3 cellular contexts compared by ENCODE assay signal in genomic region chr20:38864662-38865061, GRCh38.
TF ChIP-seq lines count a peak whose summit lies in the region.

No MANE protein-coding gene starts in this region.

TF ChIP-seq in SK-N-SH, 30 proteins besides CTCF, POLR2A, EP300 and RAD21:
- peak; percentile 42; the same call in 1 of the 2 replicates for TF ChIP-seq MXI1 (IDR thresholded peaks at IDR 0.05; ENCODE audit: low read depth, low read length)
- TF ChIP-seq, protein P1, sequence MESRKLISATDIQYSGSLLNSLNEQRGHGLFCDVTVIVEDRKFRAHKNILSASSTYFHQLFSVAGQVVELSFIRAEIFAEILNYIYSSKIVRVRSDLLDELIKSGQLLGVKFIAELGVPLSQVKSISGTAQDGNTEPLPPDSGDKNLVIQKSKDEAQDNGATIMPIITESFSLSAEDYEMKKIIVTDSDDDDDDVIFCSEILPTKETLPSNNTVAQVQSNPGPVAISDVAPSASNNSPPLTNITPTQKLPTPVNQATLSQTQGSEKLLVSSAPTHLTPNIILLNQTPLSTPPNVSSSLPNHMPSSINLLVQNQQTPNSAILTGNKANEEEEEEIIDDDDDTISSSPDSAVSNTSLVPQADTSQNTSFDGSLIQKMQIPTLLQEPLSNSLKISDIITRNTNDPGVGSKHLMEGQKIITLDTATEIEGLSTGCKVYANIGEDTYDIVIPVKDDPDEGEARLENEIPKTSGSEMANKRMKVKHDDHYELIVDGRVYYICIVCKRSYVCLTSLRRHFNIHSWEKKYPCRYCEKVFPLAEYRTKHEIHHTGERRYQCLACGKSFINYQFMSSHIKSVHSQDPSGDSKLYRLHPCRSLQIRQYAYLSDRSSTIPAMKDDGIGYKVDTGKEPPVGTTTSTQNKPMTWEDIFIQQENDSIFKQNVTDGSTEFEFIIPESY (IDR thresholded peaks at IDR 0.05; ENCODE audit: borderline replicate concordance, low read depth), result no peak
- peak; percentile 14 for TF ChIP-seq CHD2 (IDR thresholded peaks at IDR 0.05; ENCODE audit: low read length, partially characterized antibody)
- TF ChIP-seq RCOR1 (IDR thresholded peaks at IDR 0.05; ENCODE audit: low read length), result no peak; the same call in 1 of the 2 replicates

TF ChIP-seq in SK-N-SH treated with all-trans-retinoic acid at 6 μM for 48 hours, 23 proteins besides CTCF, POLR2A, EP300 and RAD21:
- TF ChIP-seq, protein P2, sequence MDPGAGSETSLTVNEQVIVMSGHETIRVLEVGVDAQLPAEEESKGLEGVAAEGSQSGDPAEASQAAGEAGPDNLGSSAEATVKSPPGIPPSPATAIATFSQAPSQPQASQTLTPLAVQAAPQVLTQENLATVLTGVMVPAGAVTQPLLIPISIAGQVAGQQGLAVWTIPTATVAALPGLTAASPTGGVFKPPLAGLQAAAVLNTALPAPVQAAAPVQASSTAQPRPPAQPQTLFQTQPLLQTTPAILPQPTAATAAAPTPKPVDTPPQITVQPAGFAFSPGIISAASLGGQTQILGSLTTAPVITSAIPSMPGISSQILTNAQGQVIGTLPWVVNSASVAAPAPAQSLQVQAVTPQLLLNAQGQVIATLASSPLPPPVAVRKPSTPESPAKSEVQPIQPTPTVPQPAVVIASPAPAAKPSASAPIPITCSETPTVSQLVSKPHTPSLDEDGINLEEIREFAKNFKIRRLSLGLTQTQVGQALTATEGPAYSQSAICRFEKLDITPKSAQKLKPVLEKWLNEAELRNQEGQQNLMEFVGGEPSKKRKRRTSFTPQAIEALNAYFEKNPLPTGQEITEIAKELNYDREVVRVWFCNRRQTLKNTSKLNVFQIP (CRISPR knock-in tag; IDR thresholded peaks at IDR 0.05; ENCODE audit: borderline replicate concordance, low read depth), result no peak
- no peak for TF ChIP-seq ZNF70 (CRISPR knock-in tag; IDR thresholded peaks at IDR 0.05)
- TF ChIP-seq, protein P3, sequence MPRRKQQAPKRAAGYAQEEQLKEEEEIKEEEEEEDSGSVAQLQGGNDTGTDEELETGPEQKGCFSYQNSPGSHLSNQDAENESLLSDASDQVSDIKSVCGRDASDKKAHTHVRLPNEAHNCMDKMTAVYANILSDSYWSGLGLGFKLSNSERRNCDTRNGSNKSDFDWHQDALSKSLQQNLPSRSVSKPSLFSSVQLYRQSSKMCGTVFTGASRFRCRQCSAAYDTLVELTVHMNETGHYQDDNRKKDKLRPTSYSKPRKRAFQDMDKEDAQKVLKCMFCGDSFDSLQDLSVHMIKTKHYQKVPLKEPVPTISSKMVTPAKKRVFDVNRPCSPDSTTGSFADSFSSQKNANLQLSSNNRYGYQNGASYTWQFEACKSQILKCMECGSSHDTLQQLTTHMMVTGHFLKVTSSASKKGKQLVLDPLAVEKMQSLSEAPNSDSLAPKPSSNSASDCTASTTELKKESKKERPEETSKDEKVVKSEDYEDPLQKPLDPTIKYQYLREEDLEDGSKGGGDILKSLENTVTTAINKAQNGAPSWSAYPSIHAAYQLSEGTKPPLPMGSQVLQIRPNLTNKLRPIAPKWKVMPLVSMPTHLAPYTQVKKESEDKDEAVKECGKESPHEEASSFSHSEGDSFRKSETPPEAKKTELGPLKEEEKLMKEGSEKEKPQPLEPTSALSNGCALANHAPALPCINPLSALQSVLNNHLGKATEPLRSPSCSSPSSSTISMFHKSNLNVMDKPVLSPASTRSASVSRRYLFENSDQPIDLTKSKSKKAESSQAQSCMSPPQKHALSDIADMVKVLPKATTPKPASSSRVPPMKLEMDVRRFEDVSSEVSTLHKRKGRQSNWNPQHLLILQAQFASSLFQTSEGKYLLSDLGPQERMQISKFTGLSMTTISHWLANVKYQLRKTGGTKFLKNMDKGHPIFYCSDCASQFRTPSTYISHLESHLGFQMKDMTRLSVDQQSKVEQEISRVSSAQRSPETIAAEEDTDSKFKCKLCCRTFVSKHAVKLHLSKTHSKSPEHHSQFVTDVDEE (CRISPR knock-in tag; IDR thresholded peaks at IDR 0.05), result no peak
- TF ChIP-seq ZFP3 (CRISPR knock-in tag; IDR thresholded peaks at IDR 0.05), result no peak
- no peak for TF ChIP-seq RARB (CRISPR knock-in tag; IDR thresholded peaks at IDR 0.05)
- no peak for TF ChIP-seq TOX (CRISPR knock-in tag; IDR thresholded peaks at IDR 0.05; ENCODE audit: borderline replicate concordance)
- TF ChIP-seq ZFP30 (CRISPR knock-in tag; IDR thresholded peaks at IDR 0.05), result no peak
- no peak for TF ChIP-seq TCF4 (CRISPR knock-in tag; IDR thresholded peaks at IDR 0.05; ENCODE audit: borderline replicate concordance)

TF ChIP-seq in H1, 55 proteins besides CTCF, POLR2A, EP300 and RAD21 (continued from another document):
- TF ChIP-seq CHD1 (IDR thresholded peaks at IDR 0.05; ENCODE audit: low read depth, low read length), result no peak
- no peak for TF ChIP-seq CTBP2 (IDR thresholded peaks at IDR 0.05; ENCODE audit: borderline replicate concordance, insufficient read depth, insufficient read length, low read length)
- TF ChIP-seq SAP30 (IDR thresholded peaks at IDR 0.05; ENCODE audit: insufficient read depth, insufficient replicate concordance, low read length), result no peak
- TF ChIP-seq GTF2F1 (IDR thresholded peaks at IDR 0.05; ENCODE audit: borderline replicate concordance, low read depth, low read length), result no peak
- no peak for TF ChIP-seq POLR2AphosphoS5 (IDR thresholded peaks at IDR 0.05; ENCODE audit: low read depth, low read length)
- TF ChIP-seq RNF2 (IDR thresholded peaks at IDR 0.05; ENCODE audit: borderline replicate concordance, low read depth, low read length, missing control alignments, poor library complexity, severe bottlenecking), result no peak
- TF ChIP-seq SIRT6 (IDR thresholded peaks at IDR 0.05; ENCODE audit: low read length), result no peak
- no peak for TF ChIP-seq EZH2 (IDR thresholded peaks at IDR 0.05; ENCODE audit: low read depth, low read length, severe bottlenecking)
